1 cellular context compared by ENCODE assay signal in the genomic region with DNA sequence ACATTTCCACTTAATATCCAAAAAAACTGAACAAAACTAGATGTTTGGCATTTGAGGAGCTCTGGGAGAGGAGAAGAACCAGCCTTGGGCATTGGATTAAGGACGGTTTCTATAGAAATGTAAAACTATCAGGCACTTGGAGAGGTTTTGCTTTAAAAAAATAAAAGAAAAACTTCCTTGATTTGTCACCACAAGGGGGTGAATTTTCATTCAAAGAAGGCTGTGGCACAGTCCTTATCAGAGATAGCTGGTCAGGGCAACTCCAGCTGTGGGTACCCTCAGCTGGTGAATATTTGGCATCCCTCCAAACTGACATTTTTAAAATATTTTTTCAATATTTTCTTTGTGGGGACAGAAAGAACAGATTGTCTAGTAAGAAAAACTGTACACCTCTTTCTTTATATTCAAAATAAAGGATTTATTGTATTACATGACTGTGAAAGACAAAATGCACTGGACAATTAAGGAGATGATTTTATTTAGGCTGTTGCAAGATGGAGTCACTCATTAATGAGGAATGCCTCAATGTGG.
TF ChIP-seq lines count a peak whose summit lies in the region.

No MANE protein-coding gene starts in this region.

TF ChIP-seq in WTC11, 78 proteins besides CTCF, POLR2A, EP300 and RAD21:
- TF ChIP-seq, protein P1, sequence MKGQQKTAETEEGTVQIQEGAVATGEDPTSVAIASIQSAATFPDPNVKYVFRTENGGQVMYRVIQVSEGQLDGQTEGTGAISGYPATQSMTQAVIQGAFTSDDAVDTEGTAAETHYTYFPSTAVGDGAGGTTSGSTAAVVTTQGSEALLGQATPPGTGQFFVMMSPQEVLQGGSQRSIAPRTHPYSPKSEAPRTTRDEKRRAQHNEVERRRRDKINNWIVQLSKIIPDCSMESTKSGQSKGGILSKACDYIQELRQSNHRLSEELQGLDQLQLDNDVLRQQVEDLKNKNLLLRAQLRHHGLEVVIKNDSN (CRISPR knock-in tag; IDR thresholded peaks at IDR 0.05), result no peak
- no peak for TF ChIP-seq ZNF423 (CRISPR knock-in tag; IDR thresholded peaks at IDR 0.05)
- TF ChIP-seq, protein P2, sequence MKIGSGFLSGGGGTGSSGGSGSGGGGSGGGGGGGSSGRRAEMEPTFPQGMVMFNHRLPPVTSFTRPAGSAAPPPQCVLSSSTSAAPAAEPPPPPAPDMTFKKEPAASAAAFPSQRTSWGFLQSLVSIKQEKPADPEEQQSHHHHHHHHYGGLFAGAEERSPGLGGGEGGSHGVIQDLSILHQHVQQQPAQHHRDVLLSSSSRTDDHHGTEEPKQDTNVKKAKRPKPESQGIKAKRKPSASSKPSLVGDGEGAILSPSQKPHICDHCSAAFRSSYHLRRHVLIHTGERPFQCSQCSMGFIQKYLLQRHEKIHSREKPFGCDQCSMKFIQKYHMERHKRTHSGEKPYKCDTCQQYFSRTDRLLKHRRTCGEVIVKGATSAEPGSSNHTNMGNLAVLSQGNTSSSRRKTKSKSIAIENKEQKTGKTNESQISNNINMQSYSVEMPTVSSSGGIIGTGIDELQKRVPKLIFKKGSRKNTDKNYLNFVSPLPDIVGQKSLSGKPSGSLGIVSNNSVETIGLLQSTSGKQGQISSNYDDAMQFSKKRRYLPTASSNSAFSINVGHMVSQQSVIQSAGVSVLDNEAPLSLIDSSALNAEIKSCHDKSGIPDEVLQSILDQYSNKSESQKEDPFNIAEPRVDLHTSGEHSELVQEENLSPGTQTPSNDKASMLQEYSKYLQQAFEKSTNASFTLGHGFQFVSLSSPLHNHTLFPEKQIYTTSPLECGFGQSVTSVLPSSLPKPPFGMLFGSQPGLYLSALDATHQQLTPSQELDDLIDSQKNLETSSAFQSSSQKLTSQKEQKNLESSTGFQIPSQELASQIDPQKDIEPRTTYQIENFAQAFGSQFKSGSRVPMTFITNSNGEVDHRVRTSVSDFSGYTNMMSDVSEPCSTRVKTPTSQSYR (CRISPR knock-in tag; IDR thresholded peaks at IDR 0.05), result no peak
- TF ChIP-seq, protein P3, sequence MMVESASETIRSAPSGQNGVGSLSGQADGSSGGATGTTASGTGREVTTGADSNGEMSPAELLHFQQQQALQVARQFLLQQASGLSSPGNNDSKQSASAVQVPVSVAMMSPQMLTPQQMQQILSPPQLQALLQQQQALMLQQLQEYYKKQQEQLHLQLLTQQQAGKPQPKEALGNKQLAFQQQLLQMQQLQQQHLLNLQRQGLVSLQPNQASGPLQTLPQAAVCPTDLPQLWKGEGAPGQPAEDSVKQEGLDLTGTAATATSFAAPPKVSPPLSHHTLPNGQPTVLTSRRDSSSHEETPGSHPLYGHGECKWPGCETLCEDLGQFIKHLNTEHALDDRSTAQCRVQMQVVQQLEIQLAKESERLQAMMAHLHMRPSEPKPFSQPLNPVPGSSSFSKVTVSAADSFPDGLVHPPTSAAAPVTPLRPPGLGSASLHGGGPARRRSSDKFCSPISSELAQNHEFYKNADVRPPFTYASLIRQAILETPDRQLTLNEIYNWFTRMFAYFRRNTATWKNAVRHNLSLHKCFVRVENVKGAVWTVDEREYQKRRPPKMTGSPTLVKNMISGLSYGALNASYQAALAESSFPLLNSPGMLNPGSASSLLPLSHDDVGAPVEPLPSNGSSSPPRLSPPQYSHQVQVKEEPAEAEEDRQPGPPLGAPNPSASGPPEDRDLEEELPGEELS (CRISPR knock-in tag; IDR thresholded peaks at IDR 0.05), result no peak
- TF ChIP-seq, protein P4, sequence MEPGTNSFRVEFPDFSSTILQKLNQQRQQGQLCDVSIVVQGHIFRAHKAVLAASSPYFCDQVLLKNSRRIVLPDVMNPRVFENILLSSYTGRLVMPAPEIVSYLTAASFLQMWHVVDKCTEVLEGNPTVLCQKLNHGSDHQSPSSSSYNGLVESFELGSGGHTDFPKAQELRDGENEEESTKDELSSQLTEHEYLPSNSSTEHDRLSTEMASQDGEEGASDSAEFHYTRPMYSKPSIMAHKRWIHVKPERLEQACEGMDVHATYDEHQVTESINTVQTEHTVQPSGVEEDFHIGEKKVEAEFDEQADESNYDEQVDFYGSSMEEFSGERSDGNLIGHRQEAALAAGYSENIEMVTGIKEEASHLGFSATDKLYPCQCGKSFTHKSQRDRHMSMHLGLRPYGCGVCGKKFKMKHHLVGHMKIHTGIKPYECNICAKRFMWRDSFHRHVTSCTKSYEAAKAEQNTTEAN (CRISPR knock-in tag; IDR thresholded peaks at IDR 0.05), result no peak
- TF ChIP-seq MXD4 (CRISPR knock-in tag; IDR thresholded peaks at IDR 0.05; ENCODE audit: borderline replicate concordance), result no peak
- TF ChIP-seq, protein P5, sequence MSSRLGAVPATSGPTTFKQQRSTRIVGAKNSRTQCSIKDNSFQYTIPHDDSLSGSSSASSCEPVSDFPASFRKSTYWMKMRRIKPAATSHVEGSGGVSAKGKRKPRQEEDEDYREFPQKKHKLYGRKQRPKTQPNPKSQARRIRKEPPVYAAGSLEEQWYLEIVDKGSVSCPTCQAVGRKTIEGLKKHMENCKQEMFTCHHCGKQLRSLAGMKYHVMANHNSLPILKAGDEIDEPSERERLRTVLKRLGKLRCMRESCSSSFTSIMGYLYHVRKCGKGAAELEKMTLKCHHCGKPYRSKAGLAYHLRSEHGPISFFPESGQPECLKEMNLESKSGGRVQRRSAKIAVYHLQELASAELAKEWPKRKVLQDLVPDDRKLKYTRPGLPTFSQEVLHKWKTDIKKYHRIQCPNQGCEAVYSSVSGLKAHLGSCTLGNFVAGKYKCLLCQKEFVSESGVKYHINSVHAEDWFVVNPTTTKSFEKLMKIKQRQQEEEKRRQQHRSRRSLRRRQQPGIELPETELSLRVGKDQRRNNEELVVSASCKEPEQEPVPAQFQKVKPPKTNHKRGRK (CRISPR knock-in tag; IDR thresholded peaks at IDR 0.05; ENCODE audit: borderline replicate concordance), result no peak
- no peak for TF ChIP-seq RELA (CRISPR knock-in tag; IDR thresholded peaks at IDR 0.05; ENCODE audit: borderline replicate concordance)
- no peak for TF ChIP-seq SP1 (CRISPR knock-in tag; conservative IDR thresholded peaks at IDR 0.05)
